ENCODE assay signal across 10 cellular contexts in the genomic region with DNA sequence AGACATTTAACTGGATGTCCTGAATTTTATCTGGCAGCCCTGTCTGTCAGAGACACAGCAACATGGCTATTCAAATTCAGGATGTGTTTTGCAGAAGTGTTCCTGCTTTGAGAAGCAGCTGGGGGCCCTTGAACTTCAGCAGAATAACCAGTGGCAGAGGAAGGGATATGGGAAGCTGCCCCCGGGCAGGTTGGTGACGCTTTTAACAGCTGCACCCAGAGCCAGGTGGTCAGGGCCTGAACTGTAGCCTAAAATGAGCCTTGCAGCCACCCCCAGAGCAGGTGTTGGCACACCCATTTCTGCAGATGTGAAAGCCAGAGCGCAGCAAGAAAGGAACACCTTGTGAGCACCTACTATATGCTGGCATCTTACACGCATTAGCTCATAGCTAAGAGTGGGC.
DNase-seq lines count a peak whose midpoint lies in the region; ATAC-seq and TF ChIP-seq lines count a peak whose summit lies in the region.
"Had no signal": no experiment of that assay in that cellular context is flagged by ENCODE, and none has a peak within 500 bp of the region (broad histone marks: within the 10 kb centered on the region; RNA-seq: fewer than 3 reads in every experiment).

No MANE protein-coding gene starts in this region.

- H3K9me3 Mint-ChIP-seq in CD4-positive, alpha-beta T cell: no peaks in the 10 kb centered on the region
- H3K9me3 Mint-ChIP-seq in progenitor cell of endocrine pancreas (ENCODE audit: low read depth): no peaks in the 10 kb centered on the region
- H3K9me3 Mint-ChIP-seq: activated naive CD4-positive, alpha-beta T cell treated with anti-CD3 and anti-CD28 coated beads, Interleukin-2, amount 50 U/mL, for 24 hours had no signal

- H3K27ac Mint-ChIP-seq in CD4-positive, alpha-beta T cell: no peak overlapping the region
- no peak overlapping the region for H3K27ac Mint-ChIP-seq in progenitor cell of endocrine pancreas
- H3K27ac Mint-ChIP-seq: activated naive CD4-positive, alpha-beta T cell treated with anti-CD3 and anti-CD28 coated beads, Interleukin-2, amount 50 U/mL, for 24 hours had no signal

- POLR2A ChIA-PET in CD4-positive, alpha-beta T cell (lab: Charles Lee): no interaction called here

- ATAC-seq in GM19455 (IDR thresholded peaks at IDR 0.05; ENCODE audit: unreplicated experiment) (peak; percentile 57), HG03457 (IDR thresholded peaks at IDR 0.05; ENCODE audit: unreplicated experiment) (peak; percentile 52)
- no peak for ATAC-seq in CD4-positive, alpha-beta T cell (ENCODE audit: poor library complexity)

- H3K36me3 Mint-ChIP-seq in CD4-positive, alpha-beta T cell (ENCODE audit: low read depth): no peaks in the 10 kb centered on the region
- no peaks in the 10 kb centered on the region for H3K36me3 Mint-ChIP-seq in progenitor cell of endocrine pancreas (ENCODE audit: insufficient read depth)
- H3K36me3 Mint-ChIP-seq: activated naive CD4-positive, alpha-beta T cell treated with anti-CD3 and anti-CD28 coated beads, Interleukin-2, amount 50 U/mL, for 24 hours had no signal

- no peak for TF ChIP-seq CTCF in CD4-positive, alpha-beta T cell (IDR thresholded peaks at IDR 0.05)
- TF ChIP-seq CTCF in progenitor cell of endocrine pancreas (IDR thresholded peaks at IDR 0.05; ENCODE audit: unreplicated experiment): no peak

- no peaks in the 10 kb centered on the region for H3K4me1 Mint-ChIP-seq in CD4-positive, alpha-beta T cell (ENCODE audit: low read depth)
- H3K4me1 Mint-ChIP-seq in progenitor cell of endocrine pancreas (ENCODE audit: low read depth): peaks cover 18% of the 10 kb centered on the region
- H3K4me1 Mint-ChIP-seq: activated naive CD4-positive, alpha-beta T cell treated with anti-CD3 and anti-CD28 coated beads, Interleukin-2, amount 50 U/mL, for 24 hours had no signal

- CTCF ChIA-PET in CD4-positive, alpha-beta T cell (lab: Charles Lee): no interaction called here

- intact Hi-C loops in CD4-positive, alpha-beta T cell (cut with DNase I, micrococcal nuclease): no loop called here

- no peaks in the 10 kb centered on the region for H3K27me3 Mint-ChIP-seq in CD4-positive, alpha-beta T cell
- peaks cover 10% of the 10 kb centered on the region for H3K27me3 Mint-ChIP-seq in progenitor cell of endocrine pancreas
- H3K27me3 Mint-ChIP-seq: activated naive CD4-positive, alpha-beta T cell treated with anti-CD3 and anti-CD28 coated beads, Interleukin-2, amount 50 U/mL, for 24 hours had no signal

- DNase-seq in DMS53 (lab: John Stamatoyannopoulos, UW) (peak; percentile 87), UCSD-AML1 (lab: John Stamatoyannopoulos, UW; ENCODE audit: unreplicated experiment) (peak; percentile 26), progenitor cell of endocrine pancreas (ENCODE audit: low spot score, unreplicated experiment) (no peak), NCI-H446 treated with DMSO at 0.1 percent for 48 hours (lab: John Stamatoyannopoulos, UW) (no peak)
- DNase-seq in CD4-positive, alpha-beta T cell: no peak
- DNase-seq in activated CD8-positive, alpha-beta memory T cell treated with anti-CD3 and anti-CD28 coated beads for 24 hours: no peak
- DNase-seq: NCI-H82 had no signal

- no peaks in the 10 kb centered on the region for H3K9me3 ChIP-seq in CD4-positive, alpha-beta T cell (ENCODE audit: control insufficient read depth, low read length)

- no peak overlapping the region for H3K27ac ChIP-seq in CD4-positive, alpha-beta T cell (ENCODE audit: low read depth, low read length)

- no peak overlapping the region for H3K4me3 Mint-ChIP-seq in CD4-positive, alpha-beta T cell
- H3K4me3 Mint-ChIP-seq in progenitor cell of endocrine pancreas (ENCODE audit: low read depth): no peak overlapping the region
- H3K4me3 Mint-ChIP-seq: activated naive CD4-positive, alpha-beta T cell treated with anti-CD3 and anti-CD28 coated beads, Interleukin-2, amount 50 U/mL, for 24 hours had no signal

- no peaks in the 10 kb centered on the region for H3K27me3 ChIP-seq in CD4-positive, alpha-beta T cell (ENCODE audit: control insufficient read depth, insufficient read depth, low read length)

Comparison
In these comparisons a context has a peak if more than half of its experiments do, and no peak if none do; other contexts are left out.
1. DNase-seq: peak in DMS53 (single experiment) and UCSD-AML1 (single experiment); none in CD4-positive, alpha-beta T cell (0 of 10), progenitor cell of endocrine pancreas (single experiment), NCI-H446 treated with DMSO at 0.1 percent for 48 hours (single experiment) and activated CD8-positive, alpha-beta memory T cell treated with anti-CD3 and anti-CD28 coated beads for 24 hours (single experiment).